In genomic region chr3:48151807-48152427, GRCh38 we compare ENCODE assay signal across 8 cellular contexts. TPM values are rescaled to one million over a fixed set of nuclear protein-coding genes. Genes with fewer than 3 reads are reported as not detected.
DNase-seq lines count a peak whose midpoint lies in the region; ATAC-seq and TF ChIP-seq lines count a peak whose summit lies in the region.

No MANE protein-coding gene starts in this region.

- intact Hi-C loops in aorta (cut with DNase I), result loop anchor here in 1 of 2 donors (2.0 to 5.0 kb wide), 3 partner anchors 61 to 315 kb away; no protein-coding TSS in a partner anchor

- peak; percentile 31 for ATAC-seq in stimulated activated naive CD8-positive, alpha-beta T cell treated with anti-CD3 and anti-CD28 coated beads, Interleukin-15, amount 100 ng/mL, for 72 hours
- no peak for ATAC-seq in stimulated activated naive CD8-positive, alpha-beta T cell treated with anti-CD3 and anti-CD28 coated beads, Interleukin-15, Interleukin-2, amounts not matched to agents 100 U/mL and 50 U/mL, for 24 hours
- ATAC-seq in aorta (ENCODE audit: low FRiP score), result peak; percentile 46

- no peaks in the 10 kb centered on the region for H3K9me3 Mint-ChIP-seq in stimulated activated naive CD8-positive, alpha-beta T cell treated with anti-CD3 and anti-CD28 coated beads, Interleukin-15, amount 100 ng/mL, for 72 hours
- H3K9me3 Mint-ChIP-seq in nephron, result no peaks in the 10 kb centered on the region

- H3K27ac ChIP-seq in esophagus (ENCODE audit: low read depth in 2 of 2, low read length in 1 of 2), result peak overlapping the region; percentile 35 to 43
- H3K27ac ChIP-seq in aorta (ENCODE audit: low read depth in 1 of 2, low read length in 2 of 2), result peak overlapping the region in 1 of 2 donors; percentile 20

- no peak overlapping the region for H3K4me3 ChIP-seq in esophagus (ENCODE audit: low read depth in 1 of 2, low read length in 2 of 2)
- H3K4me3 ChIP-seq in aorta (ENCODE audit: low read length in 2 of 2), result no peak overlapping the region

- WGBS in esophagus, 2 donors, result 45 to 50% methylated on average over 8 of the region's 8 CpGs
- WGBS in aorta, 2 donors, result 41 to 48% methylated on average over 8 of the region's 8 CpGs

- H3K36me3 Mint-ChIP-seq in nephron (ENCODE audit: low read depth), result no peaks in the 10 kb centered on the region

- H3K36me3 ChIP-seq in esophagus (ENCODE audit: control insufficient read depth in 2 of 2, insufficient read depth in 2 of 2, low read length in 1 of 2) (no peaks in the 10 kb centered on the region), aorta (ENCODE audit: control insufficient read depth in 1 of 2, insufficient read depth in 2 of 2, low read length in 1 of 2) (no peaks in the 10 kb centered on the region)

- in situ Hi-C loops in KBM-7 (cut with MboI; ENCODE audit: low pct_unique_long_range_greater_than_20kb, low sequenced_read_pairs), result loop anchor here (25.0 kb wide), 1 partner anchor 315 kb away; no protein-coding TSS in a partner anchor

- no peaks in the 10 kb centered on the region for H3K27me3 ChIP-seq in esophagus (ENCODE audit: control insufficient read depth in 1 of 2, insufficient read depth in 2 of 2, low read length in 2 of 2)
- no peaks in the 10 kb centered on the region for H3K27me3 ChIP-seq in aorta (ENCODE audit: control insufficient read depth in 1 of 2, insufficient read depth in 2 of 2, low read length in 1 of 2)

- peaks cover 2 to 5% of the 10 kb centered on the region in 2 donors for H3K4me1 ChIP-seq in esophagus (ENCODE audit: control insufficient read depth in 2 of 2, insufficient read depth in 2 of 2, low read length in 1 of 2)
- peaks cover 0 to 1% of the 10 kb centered on the region in 2 donors for H3K4me1 ChIP-seq in aorta (ENCODE audit: control insufficient read depth in 1 of 2, insufficient read depth in 2 of 2, low read length in 2 of 2)

- H3K4me3 Mint-ChIP-seq in stimulated activated naive CD8-positive, alpha-beta T cell treated with anti-CD3 and anti-CD28 coated beads, Interleukin-15, amount 100 ng/mL, for 72 hours, result no peak overlapping the region
- no peak overlapping the region for H3K4me3 Mint-ChIP-seq in nephron

- TF ChIP-seq CTCF in nephron (IDR thresholded peaks at IDR 0.05; ENCODE audit: unreplicated experiment in 3 of 3), result no peak

- no peak for DNase-seq in stimulated activated naive CD8-positive, alpha-beta T cell treated with anti-CD3 and anti-CD28 coated beads, Interleukin-15, amount 100 ng/mL, for 72 hours
- DNase-seq in stimulated activated naive CD8-positive, alpha-beta T cell treated with anti-CD3 and anti-CD28 coated beads, Interleukin-15, Interleukin-2, amounts not matched to agents 100 U/mL and 50 U/mL, for 24 hours, result no peak
- DNase-seq in aorta (no peak), cerebellum (ENCODE audit: low spot score) (no peak), KBM-7 (no peak), NCI-H526 (lab: John Stamatoyannopoulos, UW) (no peak)

- H3K4me1 Mint-ChIP-seq in stimulated activated naive CD8-positive, alpha-beta T cell treated with anti-CD3 and anti-CD28 coated beads, Interleukin-15, amount 100 ng/mL, for 72 hours, result no peaks in the 10 kb centered on the region
- peaks cover 31% of the 10 kb centered on the region for H3K4me1 Mint-ChIP-seq in nephron

- H3K27me3 Mint-ChIP-seq in stimulated activated naive CD8-positive, alpha-beta T cell treated with anti-CD3 and anti-CD28 coated beads, Interleukin-15, amount 100 ng/mL, for 72 hours, result no peaks in the 10 kb centered on the region
- no peaks in the 10 kb centered on the region for H3K27me3 Mint-ChIP-seq in nephron (ENCODE audit: low read depth)

- H3K9me3 ChIP-seq in esophagus (ENCODE audit: control insufficient read depth in 2 of 2, insufficient read depth in 1 of 2, low read depth in 1 of 2, low read length in 1 of 2), result no peaks in the 10 kb centered on the region
- no peaks in the 10 kb centered on the region for H3K9me3 ChIP-seq in aorta (ENCODE audit: control insufficient read depth, low read length)

- H3K27ac Mint-ChIP-seq in stimulated activated naive CD8-positive, alpha-beta T cell treated with anti-CD3 and anti-CD28 coated beads, Interleukin-15, amount 100 ng/mL, for 72 hours, result no peak overlapping the region
- peak overlapping the region; percentile 61 to 77 (median 76) for H3K27ac Mint-ChIP-seq in nephron

RNA-seq across cellular contexts. Expression of gene CDC25A, which starts 36.3 kb away (rescaled TPM):
- polyA plus RNA-seq in esophagus (1 to 10 TPM; 1.8 to 2.9 TPM), aorta (1 to 10 TPM in 1 of 2 donors, under 1 TPM in 1; 0.08 to 1.8 TPM)
- total RNA-seq in aorta (under 1 TPM; 0.52 to 0.57 TPM), cerebellum (8.7 TPM)

Comparison
In these comparisons a context has a peak if more than half of its experiments do, and no peak if none do; other contexts are left out.
1. H3K27ac Mint-ChIP-seq: peak in nephron (3 of 3); none in stimulated activated naive CD8-positive, alpha-beta T cell treated with anti-CD3 and anti-CD28 coated beads, Interleukin-15, amount 100 ng/mL, for 72 hours (0 of 2).